1 cellular context compared by ENCODE assay signal in the genomic region with DNA sequence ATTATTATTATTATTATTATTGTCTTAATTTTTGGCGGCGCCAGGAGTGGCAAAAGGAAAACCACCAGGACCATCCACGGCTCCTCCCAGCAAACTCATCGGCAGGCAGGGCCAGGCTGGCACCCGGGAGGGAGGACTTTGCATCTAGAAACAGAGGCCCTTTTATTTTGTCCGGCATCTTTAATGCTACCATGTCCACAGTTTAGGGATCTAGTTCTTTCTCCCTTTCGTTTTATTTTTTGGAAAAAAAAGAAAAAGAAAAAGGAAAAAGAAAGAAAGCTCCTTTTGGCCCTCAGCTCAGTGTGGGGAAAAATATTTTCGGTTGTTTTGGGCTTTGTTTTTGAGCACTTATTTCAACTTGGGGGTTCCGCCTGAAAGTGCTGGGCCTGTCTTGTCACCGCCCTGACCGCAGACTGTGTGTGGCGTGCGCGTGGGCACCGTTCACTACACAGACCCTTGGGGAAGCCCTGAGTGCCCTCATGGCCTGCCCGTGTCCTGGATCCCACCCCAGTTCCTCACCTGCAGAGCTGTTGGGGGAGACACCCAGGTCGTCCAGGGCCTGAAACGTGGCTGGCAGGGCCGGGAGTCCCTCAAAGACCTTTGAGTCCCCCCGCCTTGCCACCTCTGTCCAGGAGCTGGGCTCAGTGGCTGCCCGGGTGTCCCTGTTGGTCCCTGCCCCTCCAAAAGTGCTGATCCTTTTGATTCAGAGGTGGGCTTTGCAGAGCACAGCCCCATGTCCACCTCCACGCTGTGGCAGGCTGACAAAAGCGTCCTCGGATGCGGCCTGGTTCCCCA.
TF ChIP-seq lines count a peak whose summit lies in the region.

No MANE protein-coding gene starts in this region.

TF ChIP-seq in H1, 55 proteins besides CTCF, POLR2A, EP300 and RAD21:
- no peak for TF ChIP-seq CBX8 (IDR thresholded peaks at IDR 0.05; ENCODE audit: borderline replicate concordance, low read depth, low read length)
- no peak for TF ChIP-seq SUZ12 (IDR thresholded peaks at IDR 0.05; ENCODE audit: low read length)
- no peak for TF ChIP-seq SP1 (IDR thresholded peaks at IDR 0.05; ENCODE audit: low read depth, low read length)
- TF ChIP-seq ZNF274 (IDR thresholded peaks at IDR 0.05; ENCODE audit: borderline replicate concordance, extremely low read depth, low read length): no peak
- TF ChIP-seq NANOG (IDR thresholded peaks at IDR 0.05; ENCODE audit: insufficient read depth, low read depth, low read length, poor library complexity, severe bottlenecking): no peak
TF ChIP-seq in H1: peak in this region for 0.
